23 cellular contexts compared by ENCODE assay signal in genomic region chr12:120795441-120796178, GRCh38.
DNase-seq lines count a peak whose midpoint lies in the region; ATAC-seq and TF ChIP-seq lines count a peak whose summit lies in the region.
"Had no signal": no experiment of that assay in that cellular context is flagged by ENCODE, and none has a peak within 500 bp of the region (broad histone marks: within the 10 kb centered on the region; RNA-seq: fewer than 3 reads in every experiment).

No MANE protein-coding gene starts in this region.

- H3K27ac ChIP-seq in CD8-positive, alpha-beta T cell (ENCODE audit: low read depth, low read length): no peak overlapping the region
- H3K27ac ChIP-seq in HCT116 (ENCODE audit: low read depth, low read length) (no peak overlapping the region), prostate gland (no peak overlapping the region)
- H3K27ac ChIP-seq: KMS-11, SK-N-MC had no signal

- POLR2A ChIA-PET in CD8-positive, alpha-beta T cell (lab: Charles Lee): no interaction called here
- POLR2A ChIA-PET in HCT116 (lab: Charles Lee): no interaction called here

- peaks cover 4% of the 10 kb centered on the region; the same call in 1 of the 2 replicates for H3K79me2 ChIP-seq in HCT116 (ENCODE audit: insufficient read depth, low read length)

- no peak for TF ChIP-seq POLR2A in HCT116 (IDR thresholded peaks at IDR 0.05; ENCODE audit: borderline replicate concordance, extremely low read depth, insufficient read depth, insufficient read length)
- no peak for TF ChIP-seq POLR2A in prostate gland (IDR thresholded peaks at IDR 0.05)

- no peaks in the 10 kb centered on the region for H3K9me2 ChIP-seq in HCT116 (ENCODE audit: insufficient read depth)

- H3K36me3 ChIP-seq in CD8-positive, alpha-beta T cell (ENCODE audit: insufficient read depth, low read length): no peaks in the 10 kb centered on the region
- H3K36me3 ChIP-seq in HCT116 (ENCODE audit: control insufficient read depth in 1 of 2, insufficient read depth in 2 of 2, low read length in 2 of 2): no peaks in the 10 kb centered on the region; a peak in 1 of 4 replicates
- H3K36me3 ChIP-seq in prostate gland: no peaks in the 10 kb centered on the region

- CTCF ChIA-PET in CD8-positive, alpha-beta T cell (lab: Charles Lee): no interaction called here
- CTCF ChIA-PET in HCT116 (lab: Charles Lee): no interaction called here

- H3K9ac ChIP-seq in HCT116 (ENCODE audit: low read length): no peak overlapping the region
- H3K9ac ChIP-seq: KMS-11 had no signal

- no peaks in the 10 kb centered on the region for H3K27me3 ChIP-seq in CD8-positive, alpha-beta T cell (ENCODE audit: insufficient read depth, low read length)
- H3K27me3 ChIP-seq in HCT116 (ENCODE audit: insufficient read depth, low read length): no peaks in the 10 kb centered on the region
- H3K27me3 ChIP-seq in prostate gland (replicated peaks; ENCODE audit: insufficient read depth): no peaks in the 10 kb centered on the region

- no peak overlapping the region for H2AFZ ChIP-seq in HCT116 (ENCODE audit: low read depth, low read length, poor library complexity, severe bottlenecking)

- no peak for TF ChIP-seq RAD21 in HCT116 (IDR thresholded peaks at IDR 0.05; ENCODE audit: low read depth)

- no peak overlapping the region for H3K4me3 Mint-ChIP-seq in CD8-positive, alpha-beta T cell
- H3K4me3 Mint-ChIP-seq in activated T-helper 17 cell treated with anti-CD3 and anti-CD28 coated beads, Interleukin-2, amount 50 U/mL, for 72 hours: no peak overlapping the region
- H3K4me3 Mint-ChIP-seq in glutamatergic neuron (ENCODE audit: unreplicated experiment): no peak overlapping the region
- H3K4me3 Mint-ChIP-seq in activated naive CD8-positive, alpha-beta T cell treated with anti-CD3 and anti-CD28 coated beads for 36 hours: no peak overlapping the region
- H3K4me3 Mint-ChIP-seq: CD4-positive, alpha-beta memory T cell had no signal

- RAD21 ChIA-PET in HCT116 (lab: Charles Lee; ENCODE audit: low non-redundant PET in 1 of 2, low total read pairs in 2 of 2, uncharacterized antibody in 2 of 2, unreplicated experiment in 2 of 2): no interaction called here

- peaks cover 29% of the 10 kb centered on the region for H3K9me3 Mint-ChIP-seq in CD8-positive, alpha-beta T cell
- H3K9me3 Mint-ChIP-seq in activated T-helper 17 cell treated with anti-CD3 and anti-CD28 coated beads, Interleukin-2, amount 50 U/mL, for 72 hours: peaks cover 7% of the 10 kb centered on the region
- peaks cover 4% of the 10 kb centered on the region for H3K9me3 Mint-ChIP-seq in glutamatergic neuron (ENCODE audit: unreplicated experiment)
- peaks cover 24% of the 10 kb centered on the region for H3K9me3 Mint-ChIP-seq in activated naive CD8-positive, alpha-beta T cell treated with anti-CD3 and anti-CD28 coated beads for 36 hours

- peak; percentile 4 for TF ChIP-seq CTCF in CD8-positive, alpha-beta T cell (IDR thresholded peaks at IDR 0.05)
- no peak for TF ChIP-seq CTCF in HCT116 (IDR thresholded peaks at IDR 0.05 in 2 of 3, conservative IDR thresholded peaks at IDR 0.05 in 1 of 3; ENCODE audit: borderline replicate concordance in 1 of 3, insufficient read depth in 1 of 3, low read depth in 2 of 3, low read length in 2 of 3)
- TF ChIP-seq CTCF in glutamatergic neuron (IDR thresholded peaks at IDR 0.05; ENCODE audit: partially characterized antibody, unreplicated experiment): peak; percentile 22
- no peak for TF ChIP-seq CTCF in prostate gland (IDR thresholded peaks at IDR 0.05)

- DNase-seq in CD8-positive, alpha-beta T cell: no peak
- DNase-seq in HCT116 (ENCODE audit: low read depth, low spot score): no peak
- no peak for DNase-seq in glutamatergic neuron
- no peak for DNase-seq in prostate gland (ENCODE audit: low spot score)
- no peak for DNase-seq in NCI-H1105 (lab: John Stamatoyannopoulos, UW)
- no peak for DNase-seq in activated naive CD8-positive, alpha-beta T cell treated with anti-CD3 and anti-CD28 coated beads for 36 hours
- DNase-seq: C1 segment of cervical spinal cord; Caco-2; CD4-positive, alpha-beta memory T cell; GOT3; HCEC 1CT; IMR-90; NCI-H1092 treated with DMSO at 0.1 percent for 48 hours; NCI-H1436 treated with DMSO at 0.1 percent for 48 hours; NCI-H187 treated with DMSO at 0.1 percent for 48 hours; NCI-H2171 treated with DMSO at 0.1 percent for 48 hours; NCI-H345; NCI-H510A treated with DMSO at 0.1 percent for 48 hours; NCI-H748 treated with DMSO at 0.1 percent for 48 hours; SIG-M5 had no signal

- no peaks in the 10 kb centered on the region for H3K4me1 ChIP-seq in CD8-positive, alpha-beta T cell (ENCODE audit: insufficient read depth, low read length)
- peaks cover 0 to 4% of the 10 kb centered on the region in 2 experiments; a peak in 1 of 4 replicates for H3K4me1 ChIP-seq in HCT116 (ENCODE audit: control insufficient read depth in 1 of 2, insufficient read depth in 2 of 2, low read length in 2 of 2)
- H3K4me1 ChIP-seq in prostate gland (replicated peaks): no peaks in the 10 kb centered on the region

- no peak overlapping the region for H3K27ac Mint-ChIP-seq in CD8-positive, alpha-beta T cell
- peak overlapping the region; percentile 34 for H3K27ac Mint-ChIP-seq in activated T-helper 17 cell treated with anti-CD3 and anti-CD28 coated beads, Interleukin-2, amount 50 U/mL, for 72 hours
- no peak overlapping the region for H3K27ac Mint-ChIP-seq in glutamatergic neuron (ENCODE audit: unreplicated experiment)
- no peak overlapping the region for H3K27ac Mint-ChIP-seq in activated naive CD8-positive, alpha-beta T cell treated with anti-CD3 and anti-CD28 coated beads for 36 hours

- WGBS in prostate gland: 99% methylated on average over 4 of the region's 4 CpGs

- no peaks in the 10 kb centered on the region for H3K27me3 Mint-ChIP-seq in CD8-positive, alpha-beta T cell (ENCODE audit: low read depth)
- H3K27me3 Mint-ChIP-seq in activated T-helper 17 cell treated with anti-CD3 and anti-CD28 coated beads, Interleukin-2, amount 50 U/mL, for 72 hours: no peaks in the 10 kb centered on the region
- H3K27me3 Mint-ChIP-seq in glutamatergic neuron (ENCODE audit: unreplicated experiment): no peaks in the 10 kb centered on the region
- H3K27me3 Mint-ChIP-seq in activated naive CD8-positive, alpha-beta T cell treated with anti-CD3 and anti-CD28 coated beads for 36 hours: no peaks in the 10 kb centered on the region
- H3K27me3 Mint-ChIP-seq: CD4-positive, alpha-beta memory T cell had no signal

- H4K20me1 ChIP-seq in HCT116 (ENCODE audit: insufficient read depth): no peaks in the 10 kb centered on the region

- H3K4me1 Mint-ChIP-seq in CD8-positive, alpha-beta T cell (ENCODE audit: low read depth): peaks cover 28% of the 10 kb centered on the region
- H3K4me1 Mint-ChIP-seq in activated T-helper 17 cell treated with anti-CD3 and anti-CD28 coated beads, Interleukin-2, amount 50 U/mL, for 72 hours: peaks cover 25% of the 10 kb centered on the region
- H3K4me1 Mint-ChIP-seq in glutamatergic neuron (ENCODE audit: low read depth, unreplicated experiment): no peaks in the 10 kb centered on the region
- H3K4me1 Mint-ChIP-seq in activated naive CD8-positive, alpha-beta T cell treated with anti-CD3 and anti-CD28 coated beads for 36 hours: peaks cover 31% of the 10 kb centered on the region

- BruUV-seq in HCT116 (replicated peaks; lab: Mats Ljungman, UMichigan): no TSS peak

- H3K4me2 ChIP-seq in HCT116 (ENCODE audit: low read length): no peak overlapping the region
- H3K4me2 ChIP-seq: KMS-11 had no signal

- no peak overlapping the region for H3K4me3 ChIP-seq in CD8-positive, alpha-beta T cell (ENCODE audit: low read depth, low read length)
- H3K4me3 ChIP-seq in HCT116 (replicated peaks in 1 of 2; ENCODE audit: low read depth in 1 of 2, low read length in 2 of 2): no peak overlapping the region
- no peak overlapping the region for H3K4me3 ChIP-seq in prostate gland
- H3K4me3 ChIP-seq: SK-N-MC had no signal

- no peak for ATAC-seq in CD8-positive, alpha-beta T cell
- ATAC-seq in HCT116: no peak
- no peak for ATAC-seq in activated T-helper 17 cell treated with anti-CD3 and anti-CD28 coated beads, Interleukin-2, amount 50 U/mL, for 72 hours (replicated peaks)

- peaks cover 65% of the 10 kb centered on the region for H3K36me3 Mint-ChIP-seq in CD8-positive, alpha-beta T cell
- peaks cover 39% of the 10 kb centered on the region for H3K36me3 Mint-ChIP-seq in activated T-helper 17 cell treated with anti-CD3 and anti-CD28 coated beads, Interleukin-2, amount 50 U/mL, for 72 hours (ENCODE audit: low read depth)
- H3K36me3 Mint-ChIP-seq in glutamatergic neuron (ENCODE audit: unreplicated experiment): peaks cover 24% of the 10 kb centered on the region
- peaks cover 40% of the 10 kb centered on the region for H3K36me3 Mint-ChIP-seq in activated naive CD8-positive, alpha-beta T cell treated with anti-CD3 and anti-CD28 coated beads for 36 hours

- intact Hi-C loops in CD8-positive, alpha-beta T cell (cut with DNase I, micrococcal nuclease): no loop called here
- intact Hi-C loops in HCT116 (cut with micrococcal nuclease) (no loop called here), prostate gland (cut with DNase I) (no loop called here)

- no peaks in the 10 kb centered on the region for H3K9me3 ChIP-seq in CD8-positive, alpha-beta T cell (ENCODE audit: low read length)
- H3K9me3 ChIP-seq in HCT116 (ENCODE audit: control insufficient read depth in 1 of 2, insufficient read depth in 1 of 2, low read depth in 1 of 2, low read length in 2 of 2) (peaks cover 0 to 15% of the 10 kb centered on the region in 2 experiments; a peak in 1 of 4 replicates), prostate gland (no peaks in the 10 kb centered on the region)

Comparison
In these comparisons a context has a peak if more than half of its experiments do, and no peak if none do; other contexts are left out.
1. CTCF ChIP-seq: peak in CD8-positive, alpha-beta T cell (single experiment) and glutamatergic neuron (single experiment); none in HCT116 (0 of 3) and prostate gland (0 of 4).